Comparison of ENCODE assay signal across 15 cellular contexts in the genomic region with DNA sequence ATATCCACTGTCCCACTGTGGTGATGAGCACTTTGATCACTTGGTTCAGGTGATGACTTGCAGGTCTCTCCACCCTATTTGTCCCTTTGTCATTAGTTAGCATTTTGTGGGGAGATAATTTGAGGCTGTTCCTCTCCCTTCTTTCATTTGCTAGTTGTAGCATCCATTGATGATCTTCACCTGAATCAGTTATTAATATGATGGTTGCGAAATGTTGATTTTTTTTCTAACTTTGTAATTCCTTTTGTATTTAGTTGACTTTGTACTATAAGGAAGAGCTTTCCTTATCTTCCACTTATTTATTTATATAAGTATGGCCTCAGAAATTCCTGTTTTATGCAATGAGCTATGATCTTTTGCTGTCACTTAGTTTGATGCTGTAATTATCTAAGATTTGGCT. TPM values are rescaled to one million over a fixed set of nuclear protein-coding genes. Genes with fewer than 3 reads are reported as not detected.
A peak's percentile ranks its signal among the peaks of the same experiment; 100 is the strongest.
DNase-seq lines count a peak whose midpoint lies in the region; ATAC-seq, FAIRE-seq and TF ChIP-seq lines count a peak whose summit lies in the region.
"Had no signal": no experiment of that assay in that cellular context is flagged by ENCODE, and none has a peak within 500 bp of the region (broad histone marks: within the 10 kb centered on the region; RNA-seq: fewer than 3 reads in every experiment).

No MANE protein-coding gene starts in this region.

- CTCF ChIA-PET in PC-9 (lab: Charles Lee) = interaction anchor here (1.5 to 2.6 kb wide), 3 partner anchors 10 to 118 kb away, joined by 4 to 22 read pairs (median 5); no protein-coding TSS in a partner anchor

- peak overlapping the region; percentile 18; the same call in 1 of the 2 replicates for H3K4me3 ChIP-seq in PC-9
- H3K4me3 ChIP-seq in transverse colon = no peak overlapping the region

- peaks cover 54% of the 10 kb centered on the region for H3F3A ChIP-seq in PC-9 (ENCODE audit: insufficient read depth, low read depth)

- peaks cover 95% of the 10 kb centered on the region for H3K79me2 ChIP-seq in PC-9 (ENCODE audit: low read depth)

- H2AFZ ChIP-seq in PC-9 = no peak overlapping the region

- TF ChIP-seq POLR2A in transverse colon (IDR thresholded peaks at IDR 0.05) = no peak

- BruUV-seq in PC-9 (replicated peaks; lab: Mats Ljungman, UMichigan) = no TSS peak

- H3K4me2 ChIP-seq in PC-9 = peak overlapping the region; percentile 82

- no peaks in the 10 kb centered on the region for H3K9me3 ChIP-seq in PC-9 (ENCODE audit: insufficient read depth, low read depth)
- H3K9me3 ChIP-seq in transverse colon = no peaks in the 10 kb centered on the region
- H3K9me3 ChIP-seq: ovary, thoracic aorta had no signal

- H3K36me3 ChIP-seq in PC-9 (ENCODE audit: low read depth) (no peaks in the 10 kb centered on the region), transverse colon (no peaks in the 10 kb centered on the region)
- H3K36me3 ChIP-seq: ovary, thoracic aorta had no signal

- no peak for DNase-seq in GM19239 (ENCODE audit: insufficient read length, low spot score)
- no peak for DNase-seq in PC-9
- no peak for DNase-seq in foreskin keratinocyte
- DNase-seq in transverse colon = no peak
- DNase-seq in KG1 (lab: John Stamatoyannopoulos, UW) = no peak
- DNase-seq in iPS-NIHi7 (ENCODE audit: extremely low spot score) = no peak
- DNase-seq: activated effector memory CD4-positive, alpha-beta T cell treated with anti-CD3 and anti-CD28 coated beads, Interleukin-2, amount 50 U/mL, for 16 hours; effector memory CD4-positive, alpha-beta T cell; hippocampal formation; NCI-H1930; ovary; T1000 had no signal

- peaks cover 70% of the 10 kb centered on the region for H3K4me1 ChIP-seq in PC-9 (replicated peaks; ENCODE audit: insufficient read depth)
- H3K4me1 ChIP-seq in foreskin keratinocyte = peaks cover 50% of the 10 kb centered on the region
- peaks cover 19 to 70% (median 44%) of the 10 kb centered on the region in 4 donors for H3K4me1 ChIP-seq in transverse colon

- 91 to 96% methylated on average over 1 of the region's 1 CpG for WGBS in transverse colon (ENCODE audit: low coverage in 1 of 2), 2 donors

- in situ Hi-C loops in transverse colon (cut with MboI; ENCODE audit: low pct_ligation_motif_present in 1 of 4, low pct_unique_long_range_greater_than_20kb in 1 of 4, low sequenced_read_pairs in 3 of 4) = loop anchor here in 1 of 4 donors (10.0 kb wide), 1 partner anchor 49 kb away; no protein-coding TSS in a partner anchor

- H3K27me3 ChIP-seq in PC-9 (ENCODE audit: insufficient read depth, low read depth) = no peaks in the 10 kb centered on the region
- H3K27me3 ChIP-seq in foreskin keratinocyte = no peaks in the 10 kb centered on the region
- H3K27me3 ChIP-seq in transverse colon = no peaks in the 10 kb centered on the region
- H3K27me3 ChIP-seq: ovary had no signal

- TF ChIP-seq CTCF in PC-9 (conservative IDR thresholded peaks at IDR 0.05) (no peak), foreskin keratinocyte (conservative IDR thresholded peaks at IDR 0.05) (no peak), transverse colon (IDR thresholded peaks at IDR 0.05) (no peak)

- peak; percentile 58 for FAIRE-seq in GM19239 (lab: Jason Lieb, UNC)

- ATAC-seq in foreskin keratinocyte (no peak), HG02885 (IDR thresholded peaks at IDR 0.05; ENCODE audit: poor library complexity, unreplicated experiment) (no peak)

- TF ChIP-seq EP300 in transverse colon (IDR thresholded peaks at IDR 0.05; ENCODE audit: low read depth) = no peak

- H3K9me2 ChIP-seq in PC-9 (ENCODE audit: insufficient read depth) = no peaks in the 10 kb centered on the region

- H4K20me1 ChIP-seq in PC-9 (ENCODE audit: insufficient read depth) = peaks cover 46% of the 10 kb centered on the region

- POLR2A ChIA-PET in PC-9 (lab: Charles Lee; ENCODE audit: unreplicated experiment) = interaction anchor here (0.6 to 2.5 kb wide), 7 partner anchors 10 to 119 kb away, joined by 3 to 45 read pairs (median 12); no protein-coding TSS in a partner anchor

- H3K27ac ChIP-seq in PC-9 (peak overlapping the region; percentile 87), foreskin keratinocyte (peak overlapping the region; percentile 96), transverse colon (peak overlapping the region; percentile 73 to 84 (median 81))
- H3K27ac ChIP-seq: C4-2B, ovary had no signal

- intact Hi-C loops in PC-9 (cut with micrococcal nuclease; ENCODE audit: unreplicated experiment) = loop anchor here (1.0 to 5.0 kb wide), 8 partner anchors 10 to 252 kb away; no protein-coding TSS in a partner anchor
- intact Hi-C loops in transverse colon (cut with DNase I; ENCODE audit: low total_unique reads) = no loop called here

RNA-seq across cellular contexts. Expression of gene TRIO, which starts 12.6 kb away (rescaled TPM):
- total RNA-seq in PC-9 (2021) = 596 and 756 TPM in 2 replicates
- total RNA-seq in foreskin keratinocyte = 73.7 and 95.9 TPM in 2 replicates
- 18.1 and 18.4 TPM in 2 replicates for polyA plus RNA-seq in foreskin keratinocyte
- 100 to 1,000 TPM; 186 to 388 (median 285) TPM for total RNA-seq in transverse colon
